In the genomic region with DNA sequence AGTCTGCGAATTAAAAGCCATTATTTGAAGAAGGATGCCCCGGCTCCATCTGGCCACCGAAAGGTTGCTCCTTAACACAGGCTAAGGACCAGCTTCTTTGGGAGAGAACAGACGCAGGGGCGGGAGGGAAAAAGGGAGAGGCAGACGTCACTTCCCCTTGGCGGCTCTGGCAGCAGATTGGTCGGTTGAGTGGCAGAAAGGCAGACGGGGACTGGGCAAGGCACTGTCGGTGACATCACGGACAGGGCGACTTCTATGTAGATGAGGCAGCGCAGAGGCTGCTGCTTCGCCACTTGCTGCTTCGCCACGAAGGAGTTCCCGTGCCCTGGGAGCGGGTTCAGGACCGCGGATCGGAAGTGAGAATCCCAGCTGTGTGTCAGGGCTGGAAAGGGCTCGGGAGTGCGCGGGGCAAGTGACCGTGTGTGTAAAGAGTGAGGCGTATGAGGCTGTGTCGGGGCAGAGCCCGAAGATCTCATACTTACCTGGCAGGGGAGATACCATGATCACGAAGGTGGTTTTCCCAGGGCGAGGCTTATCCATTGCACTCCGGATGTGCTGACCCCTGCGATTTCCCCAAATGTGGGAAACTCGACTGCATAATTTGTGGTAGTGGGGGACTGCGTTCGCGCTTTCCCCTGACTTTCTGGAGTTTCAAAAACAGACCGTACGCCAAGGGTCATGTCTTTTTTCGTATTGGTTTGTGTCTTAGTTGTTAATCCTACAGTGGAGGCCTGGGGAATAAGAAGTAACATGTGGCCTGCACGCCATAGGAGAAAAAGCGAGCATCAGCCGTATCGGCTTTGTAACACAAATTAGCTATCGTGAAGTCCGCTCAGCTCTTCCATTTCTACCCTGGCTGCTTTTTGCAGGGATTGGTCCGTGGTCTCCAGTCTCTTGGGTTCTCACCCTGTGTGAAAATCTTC, we compare ENCODE assay signal across 9 cellular contexts. TPM values are rescaled to one million over a fixed set of nuclear protein-coding genes. Genes with fewer than 3 reads are reported as not detected.
DNase-seq lines count a peak whose midpoint lies in the region; ATAC-seq, FAIRE-seq and TF ChIP-seq lines count a peak whose summit lies in the region.
"Not testable (repeated sequence)": the region's sequence is repeated elsewhere in the genome, so short reads cannot be mapped to it uniquely, and the experiment has no call there.
"Had no signal": no experiment of that assay in that cellular context is flagged by ENCODE, and none has a peak within 500 bp of the region (broad histone marks: within the 10 kb centered on the region; RNA-seq: fewer than 3 reads in every experiment).

A gene (plus strand): TSS at position 475 of the 923 bp plus-strand sequence.

- H3K27me3 Mint-ChIP-seq in CD14-positive monocyte (ENCODE audit: low read depth in 3 of 3), result not testable (repeated sequence)

- not testable (repeated sequence) for TF ChIP-seq POLR2A in H54 (IDR thresholded peaks at IDR 0.05; ENCODE audit: low read depth, low read length); K562 (conservative IDR thresholded peaks at IDR 0.05)

- H3K9me1 ChIP-seq in K562 (ENCODE audit: control insufficient read depth, insufficient read depth, low read length), result not testable (repeated sequence)

- CTCF ChIA-PET in K562 (lab: Yijun Ruan, JAX; ENCODE audit: low intra/inter-chr PET ratio), result not testable (repeated sequence)

- not testable (repeated sequence) for H3K4me3 Mint-ChIP-seq in CD14-positive monocyte

- BruUV-seq in K562 (replicated peaks; lab: Mats Ljungman, UMichigan), result TSS peak; percentile 98

- not testable (repeated sequence) for DNase-seq in CD14-positive monocyte (ENCODE audit: low spot score); H54 (ENCODE audit: insufficient read length, low spot score); K562 (ENCODE audit: extremely low read depth in 1 of 4, low spot score in 3 of 4); left ventricle myocardium inferior; pancreas

- not testable (repeated sequence) for TF ChIP-seq EP300 in K562 (IDR thresholded peaks at IDR 0.05; ENCODE audit: low read length)

- not testable (repeated sequence) for H3K9me3 Mint-ChIP-seq in CD14-positive monocyte

- H3K27me3 ChIP-seq in K562 (ENCODE audit: control insufficient read depth in 2 of 2, insufficient read depth in 2 of 2, low read length in 2 of 2); left ventricle myocardium inferior (ENCODE audit: low read depth); pancreas: not testable (repeated sequence)

- WGBS in K562 (ENCODE audit: insufficient coverage, low coverage, missing lambda C conversion rate), result no CpG with 5 or more reads among the region's 46 CpGs
- no CpG with 5 or more reads among the region's 46 CpGs for WGBS in pancreas, 2 donors

- ATAC-seq in GM19328 (IDR thresholded peaks at IDR 0.05; ENCODE audit: unreplicated experiment) (peak; percentile 96), HG03108 (IDR thresholded peaks at IDR 0.05; ENCODE audit: unreplicated experiment) (peak; percentile 89), SK-N-SH treated with all-trans-retinoic acid at 6 μM for 48 hours (peak; percentile 100), K562 (peak; percentile 100), pancreas (peak; percentile 94 to 100 (median 98))

- not testable (repeated sequence) for H3K36me3 ChIP-seq in K562 (ENCODE audit: control insufficient read depth, insufficient read depth, low read length); left ventricle myocardium inferior; pancreas

- H4K20me1 ChIP-seq in K562 (replicated peaks; ENCODE audit: control insufficient read depth, insufficient read depth, low read length), result not testable (repeated sequence)

- H2AFZ ChIP-seq in K562 (ENCODE audit: low read depth, low read length), result not testable (repeated sequence)

- H3K9me3 ChIP-seq in K562 (replicated peaks; ENCODE audit: control insufficient read depth, insufficient read depth, low read depth, low read length); left ventricle myocardium inferior (replicated peaks); pancreas: not testable (repeated sequence)

- H3K27ac Mint-ChIP-seq in CD14-positive monocyte, result not testable (repeated sequence)

- FAIRE-seq in H54 (lab: Jason Lieb, UNC) (peak; percentile 92), pancreas (lab: Jason Lieb, UNC) (peak; percentile 97)
- not testable (repeated sequence) for FAIRE-seq in K562 (lab: Jason Lieb, UNC)

- not testable (repeated sequence) for H3K27ac ChIP-seq in K562 (ENCODE audit: extremely low read depth, low read depth, low read length); left ventricle myocardium inferior (replicated peaks); pancreas

- not testable (repeated sequence) for H3K79me2 ChIP-seq in K562 (ENCODE audit: control insufficient read depth, insufficient read depth, low read length)

- POLR2A ChIA-PET in K562 (lab: Yijun Ruan, JAX), result not testable (repeated sequence)

- TF ChIP-seq CTCF in CD14-positive monocyte (IDR thresholded peaks at IDR 0.05); K562 (IDR thresholded peaks at IDR 0.05 in 2 of 3, conservative IDR thresholded peaks at IDR 0.05 in 1 of 3; ENCODE audit: insufficient read depth in 2 of 3, low read depth in 1 of 3, low read length in 3 of 3); left ventricle myocardium inferior (IDR thresholded peaks at IDR 0.05; ENCODE audit: borderline replicate concordance); pancreas (IDR thresholded peaks at IDR 0.05): not testable (repeated sequence)

- not testable (repeated sequence) for H3K4me1 Mint-ChIP-seq in CD14-positive monocyte

- not testable (repeated sequence) for H3K4me2 ChIP-seq in K562 (ENCODE audit: insufficient read depth, low read length)

- TF ChIP-seq RAD21 in K562 (CRISPR knock-in tag; conservative IDR thresholded peaks at IDR 0.05 in 1 of 2, IDR thresholded peaks at IDR 0.05 in 1 of 2), result not testable (repeated sequence)

- H3K9ac ChIP-seq in K562 (ENCODE audit: insufficient read depth in 1 of 2, low read depth in 2 of 2, low read length in 2 of 2), result not testable (repeated sequence)

- not testable (repeated sequence) for H3K4me1 ChIP-seq in K562 (replicated peaks in 1 of 2; ENCODE audit: control insufficient read depth in 2 of 2, insufficient read depth in 2 of 2, low read length in 2 of 2); left ventricle myocardium inferior; pancreas

- H3K4me3 ChIP-seq in K562, left ventricle myocardium inferior, pancreas: not testable (repeated sequence)

- in situ Hi-C loops in K562 (cut with MboI), result loop anchor here (5.0 kb wide), 1 partner anchor 157 kb away; a partner anchor contains a TSS

- intact Hi-C loops in CD14-positive monocyte (cut with micrococcal nuclease); K562 (cut with micrococcal nuclease); left ventricle myocardium inferior (cut with micrococcal nuclease); pancreas (cut with DNase I): not testable (repeated sequence)

- H3K36me3 Mint-ChIP-seq in CD14-positive monocyte, result not testable (repeated sequence)

RNA-seq across cellular contexts. Expression of the gene that starts here (rescaled TPM):
- polyA plus RNA-seq in CD14-positive monocyte, result not detected
- total RNA-seq in K562 (2011; cell fraction: chromatin; rRNA removed; ENCODE audit: low replicate concordance), result under 0.01 TPM in 2 replicates
- total RNA-seq in K562 (2011; cell fraction: nucleolus; rRNA removed), result under 0.01 and 21,200 TPM in 2 replicates
- under 0.01 and 24,158 TPM in 2 replicates for total RNA-seq in K562 (2011; cell fraction: nucleoplasm; rRNA removed)
- total RNA-seq in K562 (2014; rRNA removed), result under 0.01 TPM in 2 replicates
- 28,565 and 32,823 TPM in 2 replicates for total RNA-seq in K562 (2014; rRNA removed; fragmentation: Illumina TruSeq; extraction: Trizol)
- total RNA-seq in K562 (2015; rRNA removed; fragmentation: Illumina TruSeq; extraction: Trizol), result 20,456 and 27,045 TPM in 2 replicates
- total RNA-seq in K562 (2021), result 2,231 and 2,538 TPM in 2 replicates
- 83.9 TPM in 1 of 2 replicates, not detected in the other for polyA plus RNA-seq in K562 (2011; rRNA removed)
- polyA plus RNA-seq in K562 (2011; cell fraction: cytosol; rRNA removed), result under 0.01 TPM in 1 of 2 replicates, not detected in the other
- under 0.01 and 1,424 TPM in 2 replicates for polyA plus RNA-seq in K562 (2011; cell fraction: nucleus; rRNA removed)
- polyA plus RNA-seq in K562 (2012), result 25.1 TPM in 1 of 2 replicates, not detected in the other
- not detected in 2 replicates for polyA plus RNA-seq in K562 (2014; fragmentation: Illumina TruSeq; extraction: Trizol)
- 1 to 10 TPM in 1 of 2 experiments, not detected in 1; 3.0 TPM for polyA plus RNA-seq in K562 (2014; fragmentation: Nextera tagmentation; extraction: Ambion mirVana)
- polyA plus RNA-seq in K562 (2014; rRNA removed), result not detected in 2 replicates
- 10,756 and 20,531 TPM in 2 replicates for polyA minus RNA-seq in K562 (2011; rRNA and poly(A)+ RNA removed)
- polyA minus RNA-seq in K562 (2011; cell fraction: cytosol; rRNA and poly(A)+ RNA removed), result 58,964 and 66,171 TPM in 2 replicates
- 66,769 and 85,880 TPM in 2 replicates for polyA minus RNA-seq in K562 (2011; cell fraction: nucleus; rRNA and poly(A)+ RNA removed)
- total RNA-seq in left ventricle myocardium inferior, result 6,072 TPM
- total RNA-seq in pancreas, result 1,000 to 10,000 TPM in 4 of 6 donors, 100 to 1,000 TPM in 2; 687 to 5,169 (median 2,340) TPM
- polyA plus RNA-seq in pancreas, result not detected
- total RNA-seq: right atrium auricular region had no signal
